In genomic region chr1:65412256-65412983, GRCh38 we compare ENCODE assay signal across 24 cellular contexts. TPM values are rescaled to one million over a fixed set of nuclear protein-coding genes. Genes with fewer than 3 reads are reported as not detected.
DNase-seq lines count a peak whose midpoint lies in the region; ATAC-seq, FAIRE-seq and TF ChIP-seq lines count a peak whose summit lies in the region.
"Had no signal": no experiment of that assay in that cellular context is flagged by ENCODE, and none has a peak within 500 bp of the region (broad histone marks: within the 10 kb centered on the region; RNA-seq: fewer than 3 reads in every experiment).

No MANE protein-coding gene starts in this region.

- no peak for TF ChIP-seq CTCF in bronchial epithelial cell (IDR thresholded peaks at IDR 0.05; ENCODE audit: insufficient read depth, low read length, severe bottlenecking)

- no peak overlapping the region for H3K27ac Mint-ChIP-seq in activated T-cell treated with anti-CD3 and anti-CD28 coated beads, Interleukin-2, amount 50 U/mL, for 72 hours
- H3K27ac Mint-ChIP-seq in stimulated activated effector memory CD8-positive, alpha-beta T cell treated with anti-CD3 and anti-CD28 coated beads, Interleukin-12 subunit alpha, Interleukin-12 subunit beta, amount 100 ng/mL, for 72 hours: no peak overlapping the region
- H3K27ac Mint-ChIP-seq: CD8-positive, alpha-beta T cell; H9 had no signal

- H3K4me3 ChIP-seq in bronchial epithelial cell (ENCODE audit: low read depth, low read length): no peak overlapping the region
- H3K4me3 ChIP-seq: heart left ventricle, prostate gland had no signal

- H3K27me3 Mint-ChIP-seq in activated T-cell treated with anti-CD3 and anti-CD28 coated beads, Interleukin-2, amount 50 U/mL, for 72 hours (ENCODE audit: low read depth): peaks cover 13% of the 10 kb centered on the region

- H3K4me1 Mint-ChIP-seq in activated T-cell treated with anti-CD3 and anti-CD28 coated beads, Interleukin-2, amount 50 U/mL, for 72 hours (ENCODE audit: low read depth): peaks cover 5% of the 10 kb centered on the region
- H3K4me1 Mint-ChIP-seq in stimulated activated effector memory CD8-positive, alpha-beta T cell treated with anti-CD3 and anti-CD28 coated beads, Interleukin-12 subunit alpha, Interleukin-12 subunit beta, amount 100 ng/mL, for 72 hours: no peaks in the 10 kb centered on the region

- H3K4me3 Mint-ChIP-seq in activated T-cell treated with anti-CD3 and anti-CD28 coated beads, Interleukin-2, amount 50 U/mL, for 72 hours: no peak overlapping the region
- no peak overlapping the region for H3K4me3 Mint-ChIP-seq in stimulated activated effector memory CD8-positive, alpha-beta T cell treated with anti-CD3 and anti-CD28 coated beads, Interleukin-12 subunit alpha, Interleukin-12 subunit beta, amount 100 ng/mL, for 72 hours
- H3K4me3 Mint-ChIP-seq: activated T-cell treated with anti-CD3 and anti-CD28 coated beads, Interleukin-2, amount 50 U/mL, for 4 hours; CD8-positive, alpha-beta T cell; H9 had no signal

- no peak for FAIRE-seq in bronchial epithelial cell (lab: Jason Lieb, UNC)
- FAIRE-seq: A204.1 had no signal

- peak; percentile 76 to 90 for ATAC-seq in activated T-cell treated with anti-CD3 and anti-CD28 coated beads, Interleukin-2, amount 50 U/mL, for 72 hours (replicated peaks in 1 of 2)
- ATAC-seq in stimulated activated effector memory CD8-positive, alpha-beta T cell treated with anti-CD3 and anti-CD28 coated beads, Interleukin-12 subunit alpha, Interleukin-12 subunit beta, amount 100 ng/mL, for 72 hours: peak; percentile 89
- no peak for ATAC-seq in GM19452 (IDR thresholded peaks at IDR 0.05; ENCODE audit: unreplicated experiment)
- ATAC-seq: CD8-positive, alpha-beta T cell; heart left ventricle had no signal

- no peaks in the 10 kb centered on the region for H3K36me3 ChIP-seq in bronchial epithelial cell (ENCODE audit: control insufficient read depth, insufficient read depth, low read length)
- H3K36me3 ChIP-seq: neutrophil, prostate gland had no signal

- H3K36me3 Mint-ChIP-seq in activated T-cell treated with anti-CD3 and anti-CD28 coated beads, Interleukin-2, amount 50 U/mL, for 72 hours (ENCODE audit: insufficient read depth in 2 of 2): no peaks in the 10 kb centered on the region
- H3K36me3 Mint-ChIP-seq in stimulated activated effector memory CD8-positive, alpha-beta T cell treated with anti-CD3 and anti-CD28 coated beads, Interleukin-12 subunit alpha, Interleukin-12 subunit beta, amount 100 ng/mL, for 72 hours: no peaks in the 10 kb centered on the region
- H3K36me3 Mint-ChIP-seq: CD8-positive, alpha-beta T cell had no signal

- no peak for DNase-seq in activated T-cell treated with anti-CD3 and anti-CD28 coated beads, Interleukin-2, amount 50 U/mL, for 72 hours
- DNase-seq in activated T-cell treated with anti-CD3 and anti-CD28 coated beads, Interleukin-2, amount 50 U/mL, for 1 hour: no peak
- peak; percentile 91 for DNase-seq in OCI-M1 (lab: John Stamatoyannopoulos, UW)
- DNase-seq in bronchial epithelial cell (ENCODE audit: low read depth): peak; percentile 65
- DNase-seq in stimulated activated effector memory CD8-positive, alpha-beta T cell treated with anti-CD3 and anti-CD28 coated beads, Interleukin-12 subunit alpha, Interleukin-12 subunit beta, amount 100 ng/mL, for 72 hours (ENCODE audit: low spot score in 2 of 2): no peak
- DNase-seq in NCI-H2029 treated with DMSO at 0.1 percent for 48 hours (lab: John Stamatoyannopoulos, UW): no peak
- no peak for DNase-seq in NCI-H2227 (lab: John Stamatoyannopoulos, UW; ENCODE audit: unreplicated experiment)
- DNase-seq: activated CD4-positive, alpha-beta T cell treated with anti-CD3 and anti-CD28 coated beads for 1 hour; activated naive CD4-positive, alpha-beta T cell treated with Interleukin-2 at 50 U/mL for 16 hours; activated T-cell treated with anti-CD3 and anti-CD28 coated beads, Interleukin-2, amount 50 U/mL, for 4 hours; CD8-positive, alpha-beta T cell; DMS79; H9; heart left ventricle; NCI-H1105; NCI-H2029; NCI-H226; NCI-H748 treated with DMSO at 0.1 percent for 48 hours; SHP77; trophoblast cell had no signal

- no peaks in the 10 kb centered on the region for H3K27me3 ChIP-seq in bronchial epithelial cell (ENCODE audit: control insufficient read depth, insufficient read depth, low read length)
- H3K27me3 ChIP-seq: heart left ventricle had no signal

- no peaks in the 10 kb centered on the region for H3K9me3 Mint-ChIP-seq in activated T-cell treated with anti-CD3 and anti-CD28 coated beads, Interleukin-2, amount 50 U/mL, for 72 hours
- H3K9me3 Mint-ChIP-seq in stimulated activated effector memory CD8-positive, alpha-beta T cell treated with anti-CD3 and anti-CD28 coated beads, Interleukin-12 subunit alpha, Interleukin-12 subunit beta, amount 100 ng/mL, for 72 hours: no peaks in the 10 kb centered on the region
- H3K9me3 Mint-ChIP-seq: CD8-positive, alpha-beta T cell; H9 had no signal

RNA-seq across cellular contexts. Expression of gene LEPR, which starts 8.0 kb away (rescaled TPM):
- total RNA-seq in activated T-cell treated with anti-CD3 and anti-CD28 coated beads, Interleukin-2, amount 50 U/mL, for 72 hours: 1 to 10 TPM; 5.8 to 6.6 TPM
- total RNA-seq in bronchial epithelial cell: 9.5 and 15.5 TPM in 2 replicates

RNA-seq across cellular contexts. Expression of gene LEPROT, which starts 8.0 kb away (rescaled TPM):
- 10 to 100 TPM; 15.5 to 20.8 TPM for total RNA-seq in activated T-cell treated with anti-CD3 and anti-CD28 coated beads, Interleukin-2, amount 50 U/mL, for 72 hours
- 27.9 and 37.4 TPM in 2 replicates for total RNA-seq in bronchial epithelial cell

Comparison
In these comparisons a context has a peak if more than half of its experiments do, and no peak if none do; other contexts are left out.
1. DNase-seq: peak in OCI-M1 (single experiment) and bronchial epithelial cell (single experiment); none in activated T-cell treated with anti-CD3 and anti-CD28 coated beads, Interleukin-2, amount 50 U/mL, for 72 hours (0 of 2), activated T-cell treated with anti-CD3 and anti-CD28 coated beads, Interleukin-2, amount 50 U/mL, for 1 hour (single experiment), stimulated activated effector memory CD8-positive, alpha-beta T cell treated with anti-CD3 and anti-CD28 coated beads, Interleukin-12 subunit alpha, Interleukin-12 subunit beta, amount 100 ng/mL, for 72 hours (0 of 2), NCI-H2029 treated with DMSO at 0.1 percent for 48 hours (single experiment) and NCI-H2227 (single experiment).